ENCODE assay signal across 20 cellular contexts in the genomic region with DNA sequence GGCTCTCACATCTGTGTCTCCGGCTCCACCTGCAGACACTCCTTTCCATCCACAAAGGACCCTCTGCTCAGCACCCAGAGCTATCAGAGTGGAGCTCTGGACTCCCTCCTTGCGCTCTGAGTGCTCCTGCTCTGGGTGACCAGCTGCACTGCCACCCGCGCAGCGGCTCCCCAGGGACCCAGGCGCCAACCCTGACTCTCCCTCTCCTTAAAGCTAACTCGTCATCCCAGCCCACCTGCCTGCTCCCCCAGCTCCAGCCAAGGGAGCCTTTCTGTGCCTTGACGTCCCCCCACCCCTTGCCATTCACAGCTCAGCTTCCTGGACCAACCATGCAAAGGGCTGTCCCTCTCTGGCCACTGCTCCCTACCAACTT.
DNase-seq lines count a peak whose midpoint lies in the region; ATAC-seq lines count a peak whose summit lies in the region.
"Had no signal": no experiment of that assay in that cellular context is flagged by ENCODE, and none has a peak within 500 bp of the region (broad histone marks: within the 10 kb centered on the region; RNA-seq: fewer than 3 reads in every experiment).

No MANE protein-coding gene starts in this region.

- H3K9me3 ChIP-seq in BLaER1 (no peaks in the 10 kb centered on the region), NT2/D1 (ENCODE audit: insufficient read depth, low read length) (no peaks in the 10 kb centered on the region), mesenchymal stem cell (ENCODE audit: control insufficient read depth, low read length) (peaks cover 4% of the 10 kb centered on the region)
- peaks cover 0 to 6% (median 0%) of the 10 kb centered on the region in 11 experiments; a peak in 3 of 22 replicates for H3K9me3 ChIP-seq in BLaER1 treated with 17β-estradiol and CSF1 and Interleukin-3, amounts not matched to agents 10 nM and 100 nM (replicated peaks in 1 of 11)
- H3K9me3 ChIP-seq: Peyer's patch had no signal

- DNase-seq in NT2/D1 (ENCODE audit: low read depth, low spot score) = no peak
- no peak for DNase-seq in mesenchymal stem cell
- no peak for DNase-seq in Ammon's horn (ENCODE audit: low spot score)
- no peak for DNase-seq in activated CD4-positive, alpha-beta T cell treated with anti-CD3 and anti-CD28 coated beads, Interleukin-2, amount 50 U/mL, for 4 hours
- DNase-seq in Right ventricle myocardium superior = no peak
- DNase-seq: Calu3, Karpas-422, NCI-H1105, NCI-H1436 treated with DMSO at 0.1 percent for 48 hours, NCI-H187 treated with DMSO at 0.1 percent for 48 hours, NCI-H446 treated with DMSO at 0.1 percent for 48 hours, NCI-H526, OCI-M1, Peyer's patch, SIG-M5 had no signal

- intact Hi-C loops in Right ventricle myocardium superior (cut with DNase I) = no loop called here

- no peak overlapping the region for H3K27ac ChIP-seq in BLaER1
- H3K27ac ChIP-seq in BLaER1 treated with 17β-estradiol and CSF1 and Interleukin-3, amounts not matched to agents 10 nM and 100 nM = no peak overlapping the region
- H3K27ac ChIP-seq in mesenchymal stem cell (ENCODE audit: low read length, poor library complexity, severe bottlenecking) = no peak overlapping the region
- H3K27ac ChIP-seq: HL-60, Peyer's patch, SK-N-MC had no signal

- H3K4me2 ChIP-seq in BLaER1 (peak overlapping the region; percentile 53), mesenchymal stem cell (ENCODE audit: low read length, poor library complexity, severe bottlenecking) (no peak overlapping the region)
- H3K4me2 ChIP-seq in BLaER1 treated with 17β-estradiol and CSF1 and Interleukin-3, amounts not matched to agents 10 nM and 100 nM = peak overlapping the region in 8 of 11 experiments; percentile 19 to 69 (median 47); a peak in 14 of 22 replicates

- no peak overlapping the region for H3K18ac ChIP-seq in mesenchymal stem cell (ENCODE audit: low read depth in 1 of 2, low read length in 2 of 2)

- no peaks in the 10 kb centered on the region for H4K20me1 ChIP-seq in BLaER1
- 0 out of 22 replicates have a peak, but pooled peaks cover 0 to 5% (median 0%) of the 10 kb centered on the region in 11 experiments for H4K20me1 ChIP-seq in BLaER1 treated with 17β-estradiol and CSF1 and Interleukin-3, amounts not matched to agents 10 nM and 100 nM

- H3K9ac ChIP-seq in BLaER1 = no peak overlapping the region
- no peak overlapping the region for H3K9ac ChIP-seq in BLaER1 treated with 17β-estradiol and CSF1 and Interleukin-3, amounts not matched to agents 10 nM and 100 nM
- peak overlapping the region; percentile 4 for H3K9ac ChIP-seq in NT2/D1 (ENCODE audit: insufficient read length, low read depth)
- H3K9ac ChIP-seq in mesenchymal stem cell (ENCODE audit: low read length) = no peak overlapping the region

- H2AFZ ChIP-seq in mesenchymal stem cell (ENCODE audit: low read depth, low read length) = no peak overlapping the region

- no peak overlapping the region for H2BK15ac ChIP-seq in mesenchymal stem cell (ENCODE audit: low read depth, poor library complexity, severe bottlenecking)

- no peak overlapping the region for H2BK120ac ChIP-seq in mesenchymal stem cell (ENCODE audit: low read depth, low read length)

- WGBS in mesenchymal stem cell = 86% methylated on average over 7 of the region's 8 CpGs

- H4K91ac ChIP-seq in mesenchymal stem cell (ENCODE audit: low read length) = no peak overlapping the region

- H3K14ac ChIP-seq in mesenchymal stem cell (ENCODE audit: low read length in 2 of 2) = peak overlapping the region in 1 of 2 experiments; percentile 19

- H3K4me3 ChIP-seq in BLaER1 (no peak overlapping the region), NT2/D1 (ENCODE audit: insufficient read length, low read depth) (no peak overlapping the region), mesenchymal stem cell (ENCODE audit: insufficient read depth in 1 of 2, low read depth in 1 of 2, low read length in 2 of 2) (no peak overlapping the region)
- H3K4me3 ChIP-seq in BLaER1 treated with 17β-estradiol and CSF1 and Interleukin-3, amounts not matched to agents 10 nM and 100 nM = no peak overlapping the region
- H3K4me3 ChIP-seq: Peyer's patch, SK-N-MC had no signal

- no peak for ATAC-seq in GM21529 (IDR thresholded peaks at IDR 0.05; ENCODE audit: unreplicated experiment)
- no peak for ATAC-seq in Right ventricle myocardium superior (ENCODE audit: poor library complexity)

- H3K23ac ChIP-seq in mesenchymal stem cell (ENCODE audit: low read length in 2 of 2) = no peak overlapping the region

- H3K4ac ChIP-seq in mesenchymal stem cell (ENCODE audit: low read depth in 1 of 2, low read length in 2 of 2) = no peak overlapping the region

- H3K36me3 ChIP-seq in BLaER1 (no peaks in the 10 kb centered on the region), NT2/D1 (ENCODE audit: insufficient read depth, insufficient read length, low read length) (no peaks in the 10 kb centered on the region), mesenchymal stem cell (ENCODE audit: control insufficient read depth in 1 of 2, insufficient read depth in 2 of 2, low read depth in 1 of 2, low read length in 2 of 2) (no peaks in the 10 kb centered on the region)
- H3K36me3 ChIP-seq in BLaER1 treated with 17β-estradiol and CSF1 and Interleukin-3, amounts not matched to agents 10 nM and 100 nM = no peaks in the 10 kb centered on the region
- H3K36me3 ChIP-seq: Peyer's patch had no signal

- H3K27me3 ChIP-seq in BLaER1 (no peaks in the 10 kb centered on the region), NT2/D1 (ENCODE audit: insufficient read depth, insufficient read length) (no peaks in the 10 kb centered on the region), mesenchymal stem cell (ENCODE audit: control insufficient read depth in 1 of 2, insufficient read depth in 1 of 2, low read length in 2 of 2) (peaks cover 21 to 62% of the 10 kb centered on the region in 2 experiments)
- no peaks in the 10 kb centered on the region for H3K27me3 ChIP-seq in BLaER1 treated with 17β-estradiol and CSF1 and Interleukin-3, amounts not matched to agents 10 nM and 100 nM
- H3K27me3 ChIP-seq: Peyer's patch had no signal

- no peak overlapping the region for H2BK12ac ChIP-seq in mesenchymal stem cell (ENCODE audit: low read length in 2 of 2)

- no peak overlapping the region for H2AK5ac ChIP-seq in mesenchymal stem cell (ENCODE audit: low read length, severe bottlenecking)

- H2BK5ac ChIP-seq in mesenchymal stem cell (ENCODE audit: low read depth, low read length, poor library complexity, severe bottlenecking) = no peak overlapping the region

- H4K8ac ChIP-seq in mesenchymal stem cell (ENCODE audit: low read length) = peak overlapping the region; percentile 5

- no peaks in the 10 kb centered on the region for H3K79me1 ChIP-seq in mesenchymal stem cell (replicated peaks; ENCODE audit: low read length, poor library complexity, severe bottlenecking)

- H3K4me1 ChIP-seq in BLaER1 (peaks cover 40% of the 10 kb centered on the region), NT2/D1 (ENCODE audit: insufficient read depth, insufficient read length) (peaks cover 19% of the 10 kb centered on the region), mesenchymal stem cell (ENCODE audit: control insufficient read depth, insufficient read depth, low read depth, low read length) (peaks cover 12% of the 10 kb centered on the region)
- H3K4me1 ChIP-seq in BLaER1 treated with 17β-estradiol and CSF1 and Interleukin-3, amounts not matched to agents 10 nM and 100 nM = peaks cover 18 to 45% (median 39%) of the 10 kb centered on the region in 10 experiments
- H3K4me1 ChIP-seq: Peyer's patch had no signal
